Comparison of ENCODE assay signal across 1 cellular context in genomic region chr3:123641505-123641904, GRCh38.
A peak's percentile ranks its signal among the peaks of the same experiment; 100 is the strongest.
TF ChIP-seq lines count a peak whose summit lies in the region.

No MANE protein-coding gene starts in this region.

TF ChIP-seq in HepG2, 621 proteins besides CTCF, POLR2A, EP300 and RAD21 (continued from another document):
- TF ChIP-seq, protein P1, sequence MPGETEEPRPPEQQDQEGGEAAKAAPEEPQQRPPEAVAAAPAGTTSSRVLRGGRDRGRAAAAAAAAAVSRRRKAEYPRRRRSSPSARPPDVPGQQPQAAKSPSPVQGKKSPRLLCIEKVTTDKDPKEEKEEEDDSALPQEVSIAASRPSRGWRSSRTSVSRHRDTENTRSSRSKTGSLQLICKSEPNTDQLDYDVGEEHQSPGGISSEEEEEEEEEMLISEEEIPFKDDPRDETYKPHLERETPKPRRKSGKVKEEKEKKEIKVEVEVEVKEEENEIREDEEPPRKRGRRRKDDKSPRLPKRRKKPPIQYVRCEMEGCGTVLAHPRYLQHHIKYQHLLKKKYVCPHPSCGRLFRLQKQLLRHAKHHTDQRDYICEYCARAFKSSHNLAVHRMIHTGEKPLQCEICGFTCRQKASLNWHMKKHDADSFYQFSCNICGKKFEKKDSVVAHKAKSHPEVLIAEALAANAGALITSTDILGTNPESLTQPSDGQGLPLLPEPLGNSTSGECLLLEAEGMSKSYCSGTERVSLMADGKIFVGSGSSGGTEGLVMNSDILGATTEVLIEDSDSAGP (CRISPR knock-in tag; IDR thresholded peaks at IDR 0.05; ENCODE audit: borderline replicate concordance), result no peak
- no peak for TF ChIP-seq EEA1 (CRISPR knock-in tag; IDR thresholded peaks at IDR 0.05; ENCODE audit: borderline replicate concordance)
- no peak for TF ChIP-seq ATF6 (CRISPR knock-in tag; conservative IDR thresholded peaks at IDR 0.05)
- TF ChIP-seq, protein P2, sequence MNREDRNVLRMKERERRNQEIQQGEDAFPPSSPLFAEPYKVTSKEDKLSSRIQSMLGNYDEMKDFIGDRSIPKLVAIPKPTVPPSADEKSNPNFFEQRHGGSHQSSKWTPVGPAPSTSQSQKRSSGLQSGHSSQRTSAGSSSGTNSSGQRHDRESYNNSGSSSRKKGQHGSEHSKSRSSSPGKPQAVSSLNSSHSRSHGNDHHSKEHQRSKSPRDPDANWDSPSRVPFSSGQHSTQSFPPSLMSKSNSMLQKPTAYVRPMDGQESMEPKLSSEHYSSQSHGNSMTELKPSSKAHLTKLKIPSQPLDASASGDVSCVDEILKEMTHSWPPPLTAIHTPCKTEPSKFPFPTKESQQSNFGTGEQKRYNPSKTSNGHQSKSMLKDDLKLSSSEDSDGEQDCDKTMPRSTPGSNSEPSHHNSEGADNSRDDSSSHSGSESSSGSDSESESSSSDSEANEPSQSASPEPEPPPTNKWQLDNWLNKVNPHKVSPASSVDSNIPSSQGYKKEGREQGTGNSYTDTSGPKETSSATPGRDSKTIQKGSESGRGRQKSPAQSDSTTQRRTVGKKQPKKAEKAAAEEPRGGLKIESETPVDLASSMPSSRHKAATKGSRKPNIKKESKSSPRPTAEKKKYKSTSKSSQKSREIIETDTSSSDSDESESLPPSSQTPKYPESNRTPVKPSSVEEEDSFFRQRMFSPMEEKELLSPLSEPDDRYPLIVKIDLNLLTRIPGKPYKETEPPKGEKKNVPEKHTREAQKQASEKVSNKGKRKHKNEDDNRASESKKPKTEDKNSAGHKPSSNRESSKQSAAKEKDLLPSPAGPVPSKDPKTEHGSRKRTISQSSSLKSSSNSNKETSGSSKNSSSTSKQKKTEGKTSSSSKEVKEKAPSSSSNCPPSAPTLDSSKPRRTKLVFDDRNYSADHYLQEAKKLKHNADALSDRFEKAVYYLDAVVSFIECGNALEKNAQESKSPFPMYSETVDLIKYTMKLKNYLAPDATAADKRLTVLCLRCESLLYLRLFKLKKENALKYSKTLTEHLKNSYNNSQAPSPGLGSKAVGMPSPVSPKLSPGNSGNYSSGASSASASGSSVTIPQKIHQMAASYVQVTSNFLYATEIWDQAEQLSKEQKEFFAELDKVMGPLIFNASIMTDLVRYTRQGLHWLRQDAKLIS (CRISPR knock-in tag; IDR thresholded peaks at IDR 0.05), result no peak
- no peak for TF ChIP-seq TFAP4 (IDR thresholded peaks at IDR 0.05; ENCODE audit: borderline replicate concordance, low read depth)
- peak; percentile 69 for TF ChIP-seq HNRNPK (IDR thresholded peaks at IDR 0.05; ENCODE audit: low read depth, low read length, poor library complexity, severe bottlenecking)
